Comparison of ENCODE assay signal across 9 cellular contexts in genomic region chr3:48432411-48433371, GRCh38. TPM values are rescaled to one million over a fixed set of nuclear protein-coding genes. Genes with fewer than 3 reads are reported as not detected.
DNase-seq lines count a peak whose midpoint lies in the region; ATAC-seq and TF ChIP-seq lines count a peak whose summit lies in the region.
"Had no signal": no experiment of that assay in that cellular context is flagged by ENCODE, and none has a peak within 500 bp of the region (broad histone marks: within the 10 kb centered on the region; RNA-seq: fewer than 3 reads in every experiment).

No MANE protein-coding gene starts in this region.

- no peak overlapping the region for H3K27ac ChIP-seq in OCI-LY1 (ENCODE audit: low read depth, low read length, poor library complexity, severe bottlenecking)

- no peak overlapping the region for H3K4me2 ChIP-seq in OCI-LY1 (ENCODE audit: low read length)

- H4K20me1 ChIP-seq in OCI-LY1 (ENCODE audit: insufficient read depth, low read length) = no peaks in the 10 kb centered on the region

- H3K4me1 ChIP-seq in OCI-LY1 (ENCODE audit: insufficient read depth, low read length, severe bottlenecking) = peaks cover 31% of the 10 kb centered on the region

- DNase-seq in GM10266 (ENCODE audit: extremely low spot score) = no peak
- peak; percentile 62 for DNase-seq in retinal pigment epithelial cell (ENCODE audit: low read depth)
- no peak for DNase-seq in midbrain (lab: John Stamatoyannopoulos, UW)
- DNase-seq in NCI-H446 (lab: John Stamatoyannopoulos, UW) = no peak
- DNase-seq in stimulated activated CD4-positive, alpha-beta T cell treated with anti-CD3 and anti-CD28 coated beads, Interleukin-15, amount 100 ng/mL, for 24 hours = no peak
- DNase-seq: activated CD8-positive, alpha-beta memory T cell treated with anti-CD3 and anti-CD28 coated beads, Interleukin-2, amount 50 U/mL, for 48 hours had no signal

- H3K9me3 ChIP-seq in OCI-LY1 (ENCODE audit: low read length) = no peaks in the 10 kb centered on the region

- H3K4me3 ChIP-seq in OCI-LY1 (ENCODE audit: low read depth, low read length, poor library complexity, severe bottlenecking) (no peak overlapping the region), retinal pigment epithelial cell (ENCODE audit: low read length) (peak overlapping the region; percentile 54)

- no peaks in the 10 kb centered on the region for H3K9me2 ChIP-seq in OCI-LY1 (ENCODE audit: low read depth, low read length)

- no peak overlapping the region for H3K9ac ChIP-seq in OCI-LY1 (ENCODE audit: low read length)

- no peaks in the 10 kb centered on the region for H3K27me3 ChIP-seq in OCI-LY1 (ENCODE audit: insufficient read depth, low read length)

- H3F3A ChIP-seq in OCI-LY1 (ENCODE audit: insufficient read depth, low read length) = no peaks in the 10 kb centered on the region

- TF ChIP-seq CTCF in GM10266 (IDR thresholded peaks at IDR 0.05; ENCODE audit: control insufficient read depth, insufficient read depth, low read depth, missing control alignments) (peak; percentile 24), OCI-LY1 (IDR thresholded peaks at IDR 0.05; ENCODE audit: low read length) (peak; percentile 35; the same call in 1 of the 2 replicates), retinal pigment epithelial cell (conservative IDR thresholded peaks at IDR 0.05; ENCODE audit: low read depth, low read length) (peak; percentile 49)

- no peaks in the 10 kb centered on the region for H3K79me2 ChIP-seq in OCI-LY1 (ENCODE audit: insufficient read depth, low read length)

- H3K36me3 ChIP-seq in OCI-LY1 (ENCODE audit: insufficient read depth, low read length) = peaks cover 45% of the 10 kb centered on the region

- no peak overlapping the region for H2AFZ ChIP-seq in OCI-LY1 (ENCODE audit: low read length)

- ATAC-seq in esophagus mucosa (peak; percentile 48), HG03469 (IDR thresholded peaks at IDR 0.05; ENCODE audit: unreplicated experiment) (no peak)

RNA-seq across cellular contexts. Expression of gene PLXNB1, which starts 2.8 kb away (rescaled TPM):
- 62.0 TPM for total RNA-seq in esophagus mucosa

RNA-seq across cellular contexts. Expression of gene CCDC51, which starts 7.2 kb away (rescaled TPM):
- 15.3 TPM for total RNA-seq in esophagus mucosa

RNA-seq across cellular contexts. Expression of gene TMA7, which starts 7.4 kb away (rescaled TPM):
- total RNA-seq in esophagus mucosa = 244 TPM

RNA-seq across cellular contexts. Expression of gene ATRIP, which starts 13.8 kb away (rescaled TPM):
- total RNA-seq in esophagus mucosa = 6.3 TPM
